Comparison of ENCODE assay signal across 9 cellular contexts in genomic region chr2:31523871-31524492, GRCh38. TPM values are rescaled to one million over a fixed set of nuclear protein-coding genes. Genes with fewer than 3 reads are reported as not detected.
DNase-seq lines count a peak whose midpoint lies in the region; ATAC-seq, FAIRE-seq and TF ChIP-seq lines count a peak whose summit lies in the region.
"Had no signal": no experiment of that assay in that cellular context is flagged by ENCODE, and none has a peak within 500 bp of the region (broad histone marks: within the 10 kb centered on the region; RNA-seq: fewer than 3 reads in every experiment).

No MANE protein-coding gene starts in this region.

- H3K9me3 ChIP-seq in osteoblast (ENCODE audit: low read depth, low read length), result no peaks in the 10 kb centered on the region

- H3K4me2 ChIP-seq in osteoblast (ENCODE audit: insufficient read depth, low read length), result no peak overlapping the region

- POLR2A ChIA-PET in activated CD8-positive, alpha-beta T cell treated with anti-CD3 and anti-CD28 coated beads for 36 hours (lab: Charles Lee), result no interaction called here

- H3K4me3 ChIP-seq in osteoblast (ENCODE audit: insufficient read depth, low read length), result no peak overlapping the region

- TF ChIP-seq CTCF in Calu3 (IDR thresholded peaks at IDR 0.05; ENCODE audit: unreplicated experiment), result peak; percentile 59
- peak; percentile 77 for TF ChIP-seq CTCF in activated CD8-positive, alpha-beta T cell treated with anti-CD3 and anti-CD28 coated beads for 36 hours (IDR thresholded peaks at IDR 0.05)
- peak; percentile 83 for TF ChIP-seq CTCF in osteoblast (IDR thresholded peaks at IDR 0.05; ENCODE audit: extremely low read depth, low read depth, low read length)

- no peaks in the 10 kb centered on the region for H3K79me2 ChIP-seq in osteoblast (ENCODE audit: insufficient read depth, low read length)

- H3K36me3 Mint-ChIP-seq in Calu3 (ENCODE audit: insufficient read depth, unreplicated experiment), result no peaks in the 10 kb centered on the region
- no peaks in the 10 kb centered on the region for H3K36me3 Mint-ChIP-seq in activated CD8-positive, alpha-beta T cell treated with anti-CD3 and anti-CD28 coated beads for 36 hours (ENCODE audit: low read depth)

- CTCF ChIA-PET in Calu3 (lab: Charles Lee), result interaction anchor here (1.0 kb wide), 1 partner anchor 263 kb away, joined by 3 read pairs; no protein-coding TSS in a partner anchor
- CTCF ChIA-PET in activated CD8-positive, alpha-beta T cell treated with anti-CD3 and anti-CD28 coated beads for 36 hours (lab: Charles Lee), result interaction anchor here (0.8 to 2.5 kb wide), 13 partner anchors 11 to 1373 kb away, joined by 3 to 10 read pairs (median 3); partner anchors contain the start of gene XDH

- peaks cover 3% of the 10 kb centered on the region for H3K4me1 ChIP-seq in osteoblast (ENCODE audit: insufficient read depth, low read length)

- peaks cover 3% of the 10 kb centered on the region for H3K27me3 ChIP-seq in osteoblast (ENCODE audit: insufficient read depth, low read length)

- FAIRE-seq in urothelium cell line (lab: Jason Lieb, UNC), result peak; percentile 85

- no peak overlapping the region for H3K27ac Mint-ChIP-seq in Calu3 (ENCODE audit: unreplicated experiment)
- no peak overlapping the region for H3K27ac Mint-ChIP-seq in activated CD8-positive, alpha-beta T cell treated with anti-CD3 and anti-CD28 coated beads for 36 hours

- intact Hi-C loops in Calu3 (cut with micrococcal nuclease; ENCODE audit: unreplicated experiment), result loop anchor here (2.0 to 10.0 kb wide), 4 partner anchors 109 to 809 kb away; partner anchors contain the start of genes EHD3 and XDH
- intact Hi-C loops in activated CD8-positive, alpha-beta T cell treated with anti-CD3 and anti-CD28 coated beads for 36 hours (cut with micrococcal nuclease), result loop anchor here (10.0 kb wide), 1 partner anchor 809 kb away; no protein-coding TSS in a partner anchor

- DNase-seq in Calu3 (peak; percentile 70), NCI-H446 treated with DMSO at 0.1 percent for 48 hours (lab: John Stamatoyannopoulos, UW) (peak; percentile 2), erythroblast (lab: John Stamatoyannopoulos, UW) (peak; percentile 42 to 68), osteoblast (ENCODE audit: insufficient read length, low spot score, missing footprints) (peak; percentile 72), urothelium cell line (ENCODE audit: low spot score) (peak; percentile 60), hippocampal formation (lab: John Stamatoyannopoulos, UW) (no peak)
- peak; percentile 74 for DNase-seq in activated CD8-positive, alpha-beta T cell treated with anti-CD3 and anti-CD28 coated beads for 36 hours

- H4K20me1 ChIP-seq in osteoblast (ENCODE audit: insufficient read depth, low read length), result no peaks in the 10 kb centered on the region

- H2AFZ ChIP-seq in osteoblast (ENCODE audit: low read length), result no peak overlapping the region

- H3K9me3 Mint-ChIP-seq in Calu3 (ENCODE audit: low read depth, unreplicated experiment), result peaks cover under 1% of the 10 kb centered on the region
- no peaks in the 10 kb centered on the region for H3K9me3 Mint-ChIP-seq in activated CD8-positive, alpha-beta T cell treated with anti-CD3 and anti-CD28 coated beads for 36 hours

- no peak for TF ChIP-seq POLR2A in erythroblast (IDR thresholded peaks at IDR 0.05; ENCODE audit: low read length)

- no peaks in the 10 kb centered on the region for H3K4me1 Mint-ChIP-seq in Calu3 (ENCODE audit: low read depth, unreplicated experiment)
- H3K4me1 Mint-ChIP-seq in activated CD8-positive, alpha-beta T cell treated with anti-CD3 and anti-CD28 coated beads for 36 hours (ENCODE audit: low read depth), result no peaks in the 10 kb centered on the region

- H3K36me3 ChIP-seq in osteoblast (ENCODE audit: insufficient read depth, low read length), result no peaks in the 10 kb centered on the region

- BruUV-seq in Calu3 (replicated peaks; lab: Mats Ljungman, UMichigan), result no TSS peak

- peak; percentile 81 for ATAC-seq in GM21786 (IDR thresholded peaks at IDR 0.05; ENCODE audit: unreplicated experiment)
- ATAC-seq in activated CD8-positive, alpha-beta T cell treated with anti-CD3 and anti-CD28 coated beads for 36 hours, result peak; percentile 30

- peaks cover 45% of the 10 kb centered on the region for H3K27me3 Mint-ChIP-seq in Calu3 (ENCODE audit: unreplicated experiment)
- H3K27me3 Mint-ChIP-seq in activated CD8-positive, alpha-beta T cell treated with anti-CD3 and anti-CD28 coated beads for 36 hours, result peaks cover 24% of the 10 kb centered on the region

- H3K27ac ChIP-seq in osteoblast (ENCODE audit: low read depth, low read length), result no peak overlapping the region

- H3K4me3 Mint-ChIP-seq in Calu3 (ENCODE audit: low read depth, unreplicated experiment), result no peak overlapping the region
- H3K4me3 Mint-ChIP-seq in activated CD8-positive, alpha-beta T cell treated with anti-CD3 and anti-CD28 coated beads for 36 hours, result no peak overlapping the region

RNA-seq across cellular contexts. Expression of gene SRD5A2, which starts 56.8 kb away (rescaled TPM):
- total RNA-seq in Calu3 (2022), result not detected in 2 replicates
- not detected for total RNA-seq in activated CD8-positive, alpha-beta T cell treated with anti-CD3 and anti-CD28 coated beads for 36 hours
- not detected in 2 replicates for total RNA-seq in osteoblast
- total RNA-seq: aorta had no signal

Comparison
In these comparisons a context has a peak if more than half of its experiments do, and no peak if none do; other contexts are left out.
1. DNase-seq: peak in Calu3 (single experiment), NCI-H446 treated with DMSO at 0.1 percent for 48 hours (single experiment), activated CD8-positive, alpha-beta T cell treated with anti-CD3 and anti-CD28 coated beads for 36 hours (single experiment), erythroblast (2 of 2), osteoblast (single experiment) and urothelium cell line (single experiment); none in hippocampal formation (0 of 2).
2. Peak in every context shown above with its lines, with median percentiles within 50 percentile points of each other: CTCF ChIP-seq.